ENCODE assay signal across 1 cellular context in genomic region chr1:89262643-89263042, GRCh38.
TF ChIP-seq lines count a peak whose summit lies in the region.

No MANE protein-coding gene starts in this region.

TF ChIP-seq in IMR-90, 13 proteins besides CTCF, POLR2A, EP300 and RAD21 (continued from another document):
- no peak for TF ChIP-seq RCOR1 (IDR thresholded peaks at IDR 0.05; ENCODE audit: insufficient replicate concordance, low read length)
- TF ChIP-seq MXI1 (IDR thresholded peaks at IDR 0.05; ENCODE audit: borderline replicate concordance, low read depth, low read length) = no peak
- no peak for TF ChIP-seq CHD1 (IDR thresholded peaks at IDR 0.05; ENCODE audit: low read depth, low read length)
- no peak for TF ChIP-seq BHLHE40 (IDR thresholded peaks at IDR 0.05; ENCODE audit: low read depth, low read length)
